ENCODE assay signal across 18 cellular contexts in genomic region chr5:55621218-55621617, GRCh38.
A peak's percentile ranks its signal among the peaks of the same experiment; 100 is the strongest.
DNase-seq lines count a peak whose midpoint lies in the region; ATAC-seq and TF ChIP-seq lines count a peak whose summit lies in the region.
"Had no signal": no experiment of that assay in that cellular context is flagged by ENCODE, and none has a peak within 500 bp of the region (broad histone marks: within the 10 kb centered on the region; RNA-seq: fewer than 3 reads in every experiment).

No MANE protein-coding gene starts in this region.

- no peak overlapping the region for H3K9ac ChIP-seq in adipocyte (ENCODE audit: low read length)

- H3K79me2 ChIP-seq in hepatocyte: no peaks in the 10 kb centered on the region
- no peaks in the 10 kb centered on the region for H3K79me2 ChIP-seq in GM23338 (replicated peaks; ENCODE audit: insufficient read depth)

- H3K9me3 Mint-ChIP-seq in nephron (no peaks in the 10 kb centered on the region), GM23338 (no peaks in the 10 kb centered on the region)
- H3K9me3 Mint-ChIP-seq: activated B cell treated with CpG ODN at 0.5 μM for 24 hours; activated CD4-positive, alpha-beta memory T cell treated with anti-CD3 and anti-CD28 coated beads, Interleukin-2, amount 10 ng/mL, durations not matched to agents 7 days and 5 days; IgD-negative memory B cell had no signal

- H3K9me2 ChIP-seq in hepatocyte (replicated peaks; ENCODE audit: insufficient read depth): no peaks in the 10 kb centered on the region
- H3K9me2 ChIP-seq in GM23338 (ENCODE audit: insufficient read depth): no peaks in the 10 kb centered on the region

- no peaks in the 10 kb centered on the region for H3K36me3 ChIP-seq in adipocyte (ENCODE audit: control insufficient read depth, insufficient read depth, low read length, severe bottlenecking)
- H3K36me3 ChIP-seq in hepatocyte (replicated peaks; ENCODE audit: insufficient read depth, low read depth): no peaks in the 10 kb centered on the region
- H3K36me3 ChIP-seq in urinary bladder (ENCODE audit: insufficient read depth): no peaks in the 10 kb centered on the region
- H3K36me3 ChIP-seq in GM23338 (ENCODE audit: insufficient read depth): no peaks in the 10 kb centered on the region; the same call in 1 of the 2 replicates
- H3K36me3 ChIP-seq: cardiac muscle cell had no signal

- H3K4me3 ChIP-seq in adipocyte (ENCODE audit: low read length) (no peak overlapping the region), hepatocyte (no peak overlapping the region), urinary bladder (ENCODE audit: low read depth, low read length) (no peak overlapping the region), GM23338 (no peak overlapping the region)
- H3K4me3 ChIP-seq: cardiac muscle cell, testis had no signal

- H3K27ac Mint-ChIP-seq in nephron (peak overlapping the region; percentile 16 to 65 (median 27)), GM23338 (no peak overlapping the region)
- H3K27ac Mint-ChIP-seq: activated B cell treated with CpG ODN at 0.5 μM for 24 hours; activated CD4-positive, alpha-beta memory T cell treated with anti-CD3 and anti-CD28 coated beads, Interleukin-2, amount 10 ng/mL, durations not matched to agents 7 days and 5 days; IgD-negative memory B cell had no signal

- peak; percentile 35 for DNase-seq in adipocyte (ENCODE audit: low read depth)
- no peak for DNase-seq in hepatocyte (ENCODE audit: low spot score)
- DNase-seq in occipital lobe (lab: John Stamatoyannopoulos, UW): no peak
- DNase-seq in GM23338 (ENCODE audit: low spot score): no peak
- DNase-seq: activated B cell treated with CpG ODN at 0.5 μM for 24 hours; activated CD4-positive, alpha-beta memory T cell treated with anti-CD3 and anti-CD28 coated beads, Interleukin-2, amount 10 ng/mL, durations not matched to agents 7 days and 5 days; activated gamma-delta T cell treated with Interleukin-2 at 50 U/mL for 16 hours; AML-193; amniotic stem cell; dermis blood vessel endothelial cell; NCI-H1417 treated with DMSO at 0.1 percent for 48 hours; NCI-H510A treated with DMSO at 0.1 percent for 48 hours; testis had no signal

- no peak overlapping the region for H2AFZ ChIP-seq in hepatocyte
- no peak overlapping the region for H2AFZ ChIP-seq in GM23338

- ATAC-seq in GM19467 (IDR thresholded peaks at IDR 0.05; ENCODE audit: unreplicated experiment) (no peak), GM23338 (no peak)

- WGBS in hepatocyte (ENCODE audit: low lambda C conversion rate, missing lambda C conversion rate): 31% methylated on average over 3 of the region's 3 CpGs
- WGBS in urinary bladder: 49% methylated on average over 3 of the region's 3 CpGs

- H4K20me1 ChIP-seq in hepatocyte (ENCODE audit: insufficient read depth, poor library complexity, severe bottlenecking) (no peaks in the 10 kb centered on the region), GM23338 (replicated peaks; ENCODE audit: insufficient read depth) (no peaks in the 10 kb centered on the region)

- H3K27me3 Mint-ChIP-seq in nephron (ENCODE audit: low read depth): no peaks in the 10 kb centered on the region
- no peaks in the 10 kb centered on the region for H3K27me3 Mint-ChIP-seq in GM23338 (ENCODE audit: insufficient read depth, low read depth, poor library complexity)
- H3K27me3 Mint-ChIP-seq: activated B cell treated with CpG ODN at 0.5 μM for 24 hours; activated CD4-positive, alpha-beta memory T cell treated with anti-CD3 and anti-CD28 coated beads, Interleukin-2, amount 10 ng/mL, durations not matched to agents 7 days and 5 days; IgD-negative memory B cell had no signal

- H3K27ac ChIP-seq in hepatocyte: peak overlapping the region; percentile 58
- peak overlapping the region; percentile 50 for H3K27ac ChIP-seq in urinary bladder (ENCODE audit: low read depth)
- no peak overlapping the region for H3K27ac ChIP-seq in GM23338 (ENCODE audit: low read depth)
- H3K27ac ChIP-seq: cardiac muscle cell, testis had no signal

- peaks cover 29% of the 10 kb centered on the region for H3K4me1 Mint-ChIP-seq in nephron
- H3K4me1 Mint-ChIP-seq in GM23338: peaks cover 24% of the 10 kb centered on the region
- H3K4me1 Mint-ChIP-seq: activated B cell treated with CpG ODN at 0.5 μM for 24 hours, IgD-negative memory B cell had no signal

- no peak overlapping the region for H3K4me3 Mint-ChIP-seq in nephron
- no peak overlapping the region for H3K4me3 Mint-ChIP-seq in GM23338
- H3K4me3 Mint-ChIP-seq: activated B cell treated with CpG ODN at 0.5 μM for 24 hours; activated CD4-positive, alpha-beta memory T cell treated with anti-CD3 and anti-CD28 coated beads, Interleukin-2, amount 10 ng/mL, durations not matched to agents 7 days and 5 days; IgD-negative memory B cell had no signal

- H3K27me3 ChIP-seq in adipocyte (replicated peaks; ENCODE audit: control insufficient read depth, insufficient read depth, low read length) (no peaks in the 10 kb centered on the region), hepatocyte (no peaks in the 10 kb centered on the region), GM23338 (ENCODE audit: insufficient read depth) (no peaks in the 10 kb centered on the region)
- H3K27me3 ChIP-seq: cardiac muscle cell, testis had no signal

- H3K4me2 ChIP-seq in hepatocyte (no peak overlapping the region), GM23338 (no peak overlapping the region)

- H3K9me3 ChIP-seq in adipocyte (ENCODE audit: control insufficient read depth, low read length) (no peaks in the 10 kb centered on the region), hepatocyte (ENCODE audit: low read depth) (no peaks in the 10 kb centered on the region)
- H3K9me3 ChIP-seq: testis had no signal

- H3K4me1 ChIP-seq in adipocyte (ENCODE audit: control insufficient read depth, insufficient read depth, low read length) (peaks cover 19% of the 10 kb centered on the region), hepatocyte (ENCODE audit: insufficient read depth) (peaks cover 35% of the 10 kb centered on the region), urinary bladder (ENCODE audit: insufficient read depth) (peaks cover 4% of the 10 kb centered on the region), GM23338 (ENCODE audit: insufficient read depth) (peaks cover 27% of the 10 kb centered on the region)
- H3K4me1 ChIP-seq: testis had no signal

- H3K36me3 Mint-ChIP-seq in nephron (ENCODE audit: low read depth) (no peaks in the 10 kb centered on the region), GM23338 (ENCODE audit: low read depth) (no peaks in the 10 kb centered on the region)

- no peak for TF ChIP-seq CTCF in hepatocyte (IDR thresholded peaks at IDR 0.05; ENCODE audit: poor library complexity)
- TF ChIP-seq CTCF in nephron (IDR thresholded peaks at IDR 0.05; ENCODE audit: unreplicated experiment in 3 of 3): no peak
- TF ChIP-seq CTCF in GM23338 (conservative IDR thresholded peaks at IDR 0.05; ENCODE audit: low read depth in 2 of 2): no peak

- no peaks in the 10 kb centered on the region for H3F3A ChIP-seq in GM23338 (replicated peaks; ENCODE audit: low read depth)

TF ChIP-seq in GM23338, 12 proteins besides CTCF, POLR2A, EP300 and RAD21:
- TF ChIP-seq NANOG (IDR thresholded peaks at IDR 0.05; ENCODE audit: borderline replicate concordance) (no peak), EZH2phosphoT487 (IDR thresholded peaks at IDR 0.05; ENCODE audit: unreplicated experiment) (no peak)
